Comparison of ENCODE assay signal across 8 cellular contexts in genomic region chr1:218330043-218330623, GRCh38. TPM values are rescaled to one million over a fixed set of nuclear protein-coding genes. Genes with fewer than 3 reads are reported as not detected.
A peak's percentile ranks its signal among the peaks of the same experiment; 100 is the strongest.
DNase-seq lines count a peak whose midpoint lies in the region; ATAC-seq and TF ChIP-seq lines count a peak whose summit lies in the region.

No MANE protein-coding gene starts in this region.

- H3K27me3 Mint-ChIP-seq in CD4-positive, CD25-positive, alpha-beta regulatory T cell: no peaks in the 10 kb centered on the region

- H3K4me1 ChIP-seq in CD4-positive, CD25-positive, alpha-beta regulatory T cell (ENCODE audit: control insufficient read depth, insufficient read depth, low read length, poor library complexity, severe bottlenecking): no peaks in the 10 kb centered on the region
- H3K4me1 ChIP-seq in foreskin keratinocyte (no peaks in the 10 kb centered on the region), spleen (no peaks in the 10 kb centered on the region)

- H3K36me3 Mint-ChIP-seq in CD4-positive, CD25-positive, alpha-beta regulatory T cell: peaks cover 22% of the 10 kb centered on the region

- H3K27ac Mint-ChIP-seq in CD4-positive, CD25-positive, alpha-beta regulatory T cell: no peak overlapping the region

- no peaks in the 10 kb centered on the region for H3K4me1 Mint-ChIP-seq in CD4-positive, CD25-positive, alpha-beta regulatory T cell

- peak; percentile 45 to 56 for ATAC-seq in CD4-positive, CD25-positive, alpha-beta regulatory T cell (ENCODE audit: low read depth in 2 of 2)
- peak; percentile 79 for ATAC-seq in GM19351 (IDR thresholded peaks at IDR 0.05; ENCODE audit: unreplicated experiment)
- ATAC-seq in SK-N-SH treated with all-trans-retinoic acid at 6 μM for 48 hours: peak; percentile 85
- peak; percentile 60 for ATAC-seq in foreskin keratinocyte
- no peak for ATAC-seq in HG02623 (IDR thresholded peaks at IDR 0.05; ENCODE audit: unreplicated experiment)

- WGBS in spleen, 5 donors: 34 to 43% (median 37%) methylated on average over 4 of the region's 4 CpGs

- intact Hi-C loops in spleen (cut with DNase I; ENCODE audit: low total_unique reads): loop anchor here (5.0 to 10.0 kb wide), 2 partner anchors 1085 to 1482 kb away; no protein-coding TSS in a partner anchor

- H3K9me3 Mint-ChIP-seq in CD4-positive, CD25-positive, alpha-beta regulatory T cell: no peaks in the 10 kb centered on the region

- no peak for TF ChIP-seq POLR2A in spleen (IDR thresholded peaks at IDR 0.05)

- H3K4me3 ChIP-seq in CD4-positive, CD25-positive, alpha-beta regulatory T cell (ENCODE audit: low read depth, low read length): no peak overlapping the region
- no peak overlapping the region for H3K4me3 ChIP-seq in spleen

- no peaks in the 10 kb centered on the region for H3K27me3 ChIP-seq in CD4-positive, CD25-positive, alpha-beta regulatory T cell (ENCODE audit: control insufficient read depth, insufficient read depth, low read length)
- H3K27me3 ChIP-seq in foreskin keratinocyte (no peaks in the 10 kb centered on the region), spleen (replicated peaks in 1 of 7) (no peaks in the 10 kb centered on the region)

- peak in 2 of 3 donors; percentile 40 to 56 for DNase-seq in CD4-positive, CD25-positive, alpha-beta regulatory T cell
- DNase-seq in foreskin keratinocyte (no peak), spleen (no peak)
- no peak for DNase-seq in activated CD4-positive, CD25-positive, alpha-beta regulatory T cell (lab: John Stamatoyannopoulos, UW)

- no peak overlapping the region for H3K4me3 Mint-ChIP-seq in CD4-positive, CD25-positive, alpha-beta regulatory T cell

- H3K9me3 ChIP-seq in CD4-positive, CD25-positive, alpha-beta regulatory T cell (ENCODE audit: control insufficient read depth in 2 of 2, low read length in 2 of 2): no peaks in the 10 kb centered on the region
- no peaks in the 10 kb centered on the region for H3K9me3 ChIP-seq in spleen

- TF ChIP-seq CTCF in LNCAP (IDR thresholded peaks at IDR 0.05) (peak; percentile 73), foreskin keratinocyte (conservative IDR thresholded peaks at IDR 0.05) (peak; percentile 77), spleen (IDR thresholded peaks at IDR 0.05 in 8 of 11, conservative IDR thresholded peaks at IDR 0.05 in 3 of 11) (peak; percentile 31 to 79 (median 66))

- no peak overlapping the region for H3K27ac ChIP-seq in CD4-positive, CD25-positive, alpha-beta regulatory T cell (ENCODE audit: insufficient read depth, low read length, poor library complexity, severe bottlenecking)
- H3K27ac ChIP-seq in foreskin keratinocyte (no peak overlapping the region), spleen (no peak overlapping the region)

- peaks cover 6% of the 10 kb centered on the region for H3K36me3 ChIP-seq in CD4-positive, CD25-positive, alpha-beta regulatory T cell (ENCODE audit: control insufficient read depth, insufficient read depth, low read length)
- H3K36me3 ChIP-seq in spleen: peaks cover 0 to 45% (median 6%) of the 10 kb centered on the region in 6 donors

TF ChIP-seq in SK-N-SH treated with all-trans-retinoic acid at 6 μM for 48 hours, 23 proteins besides CTCF, POLR2A, EP300 and RAD21:
- TF ChIP-seq TOX (CRISPR knock-in tag; IDR thresholded peaks at IDR 0.05; ENCODE audit: borderline replicate concordance): no peak
- no peak for TF ChIP-seq ARNTL (CRISPR knock-in tag; IDR thresholded peaks at IDR 0.05; ENCODE audit: borderline replicate concordance, low read depth)
- no peak for TF ChIP-seq RARB (CRISPR knock-in tag; IDR thresholded peaks at IDR 0.05)
- TF ChIP-seq CSRNP3 (CRISPR knock-in tag; IDR thresholded peaks at IDR 0.05): no peak
- TF ChIP-seq ESRRG (CRISPR knock-in tag; IDR thresholded peaks at IDR 0.05): no peak
- TF ChIP-seq ISL1 (CRISPR knock-in tag; IDR thresholded peaks at IDR 0.05): no peak
- no peak for TF ChIP-seq PPARA (CRISPR knock-in tag; IDR thresholded peaks at IDR 0.05; ENCODE audit: borderline replicate concordance)
- TF ChIP-seq ZNF565 (CRISPR knock-in tag; conservative IDR thresholded peaks at IDR 0.05; ENCODE audit: low read depth): no peak
- no peak for TF ChIP-seq ZFP3 (CRISPR knock-in tag; IDR thresholded peaks at IDR 0.05)
- no peak for TF ChIP-seq TCF4 (CRISPR knock-in tag; IDR thresholded peaks at IDR 0.05; ENCODE audit: borderline replicate concordance)
- TF ChIP-seq PATZ1 (CRISPR knock-in tag; IDR thresholded peaks at IDR 0.05; ENCODE audit: borderline replicate concordance): no peak
- no peak for TF ChIP-seq CREB5 (CRISPR knock-in tag; IDR thresholded peaks at IDR 0.05; ENCODE audit: low read depth)
- no peak for TF ChIP-seq TSHZ2 (CRISPR knock-in tag; IDR thresholded peaks at IDR 0.05)
- no peak for TF ChIP-seq ZFP30 (CRISPR knock-in tag; IDR thresholded peaks at IDR 0.05)
- TF ChIP-seq ZNF8 (CRISPR knock-in tag; IDR thresholded peaks at IDR 0.05): no peak
- no peak for TF ChIP-seq ZC3H10 (CRISPR knock-in tag; IDR thresholded peaks at IDR 0.05)
TF ChIP-seq in SK-N-SH treated with all-trans-retinoic acid at 6 μM for 48 hours: peak in this region for 0.

RNA-seq across cellular contexts. Expression of gene TGFB2, which starts 15.0 kb away (rescaled TPM):
- not detected for total RNA-seq in CD4-positive, CD25-positive, alpha-beta regulatory T cell
- not detected for polyA plus RNA-seq in CD4-positive, CD25-positive, alpha-beta regulatory T cell
- total RNA-seq in foreskin keratinocyte (4.8 and 6.6 TPM in 2 replicates), spleen (1 to 10 TPM; 1.2 to 5.5 (median 3.7) TPM)
- polyA plus RNA-seq in foreskin keratinocyte (1.2 and 2.1 TPM in 2 replicates), spleen (under 1 TPM; 0.24 to 0.65 (median 0.61) TPM)

RNA-seq across cellular contexts. Expression of gene RRP15, which starts 45.0 kb away (rescaled TPM):
- total RNA-seq in CD4-positive, CD25-positive, alpha-beta regulatory T cell: 13.1 TPM
- polyA plus RNA-seq in CD4-positive, CD25-positive, alpha-beta regulatory T cell: 10 to 100 TPM in 2 of 4 donors, 1 to 10 TPM in 2; 9.2 to 22.8 (median 11.5) TPM
- total RNA-seq in foreskin keratinocyte (27.5 and 36.9 TPM in 2 replicates), spleen (10 to 100 TPM in 5 of 7 donors, 1 to 10 TPM in 2; 3.1 to 22.7 (median 16.1) TPM)
- polyA plus RNA-seq in foreskin keratinocyte (14.8 and 21.4 TPM in 2 replicates), spleen (1 to 10 TPM; 2.2 to 3.3 (median 2.5) TPM)

Comparison
In these comparisons a context has a peak if more than half of its experiments do, and no peak if none do; other contexts are left out.
1. DNase-seq: peak in CD4-positive, CD25-positive, alpha-beta regulatory T cell (2 of 3); none in foreskin keratinocyte (0 of 2), spleen (single experiment) and activated CD4-positive, CD25-positive, alpha-beta regulatory T cell (0 of 4).
2. Peak in every context shown above with its lines, with median percentiles within 50 percentile points of each other: CTCF ChIP-seq.